30 cellular contexts compared by ENCODE assay signal in the genomic region with DNA sequence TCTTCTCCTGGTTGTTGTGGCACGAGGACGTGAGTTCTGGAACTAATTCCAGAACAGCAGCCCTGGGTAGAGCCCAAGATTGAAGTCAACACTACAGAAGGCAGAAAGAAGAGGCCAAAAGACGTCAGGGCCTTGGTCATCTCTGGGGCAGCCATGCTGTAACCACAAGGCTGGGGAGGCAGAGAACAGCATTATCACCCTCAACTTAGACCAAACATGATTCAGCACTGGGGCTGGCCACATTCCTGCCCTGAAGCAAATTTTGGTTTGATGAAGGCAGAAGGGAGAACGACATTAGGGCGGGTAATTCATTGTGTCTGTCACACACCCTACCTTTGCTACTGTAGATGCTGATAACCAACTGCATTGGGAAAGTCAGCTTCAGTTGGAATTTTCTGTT. TPM values are rescaled to one million over a fixed set of nuclear protein-coding genes. Genes with fewer than 3 reads are reported as not detected.
DNase-seq lines count a peak whose midpoint lies in the region; ATAC-seq and TF ChIP-seq lines count a peak whose summit lies in the region.
"Had no signal": no experiment of that assay in that cellular context is flagged by ENCODE, and none has a peak within 500 bp of the region (broad histone marks: within the 10 kb centered on the region; RNA-seq: fewer than 3 reads in every experiment).

No MANE protein-coding gene starts in this region.

- H3K27me3 Mint-ChIP-seq in H9 (ENCODE audit: low read depth): peaks cover 21% of the 10 kb centered on the region
- H3K27me3 Mint-ChIP-seq in CD8-positive, alpha-beta T cell (ENCODE audit: low read depth): peaks cover 44% of the 10 kb centered on the region

- no peaks in the 10 kb centered on the region for H3K36me3 ChIP-seq in CD8-positive, alpha-beta T cell (ENCODE audit: insufficient read depth, low read length)
- H3K36me3 ChIP-seq: vagina had no signal

- CTCF ChIA-PET in CD8-positive, alpha-beta T cell (lab: Charles Lee): interaction anchor here (1.1 kb wide), 1 partner anchor 12 kb away, joined by 3 read pairs; no protein-coding TSS in a partner anchor

- H3K4me2 ChIP-seq in H9 (ENCODE audit: insufficient read depth, insufficient read length, low read length): no peak overlapping the region
- H3K4me2 ChIP-seq: A549, smooth muscle cell had no signal

- H3K27me3 ChIP-seq in H9 (ENCODE audit: insufficient read depth, low read length): no peaks in the 10 kb centered on the region
- no peaks in the 10 kb centered on the region for H3K27me3 ChIP-seq in CD8-positive, alpha-beta T cell (ENCODE audit: insufficient read depth, low read length)
- H3K27me3 ChIP-seq: vagina had no signal

- H3K9ac ChIP-seq in H9 (ENCODE audit: extremely low read depth, insufficient read length, low read length): no peak overlapping the region

- H3K14ac ChIP-seq in H9 (ENCODE audit: insufficient read depth, low read length): no peak overlapping the region

- no peak overlapping the region for H2BK12ac ChIP-seq in H9 (ENCODE audit: insufficient read length, low read depth, low read length)

- H3K4me3 ChIP-seq in CD8-positive, alpha-beta T cell (ENCODE audit: low read depth, low read length): no peak overlapping the region
- H3K4me3 ChIP-seq: A549, smooth muscle cell, vagina had no signal

- H3K4me1 Mint-ChIP-seq in H9: peaks cover 0 to 3% of the 10 kb centered on the region in 2 experiments; a peak in 2 of 4 replicates
- no peaks in the 10 kb centered on the region for H3K4me1 Mint-ChIP-seq in CD8-positive, alpha-beta T cell (ENCODE audit: low read depth)
- H3K4me1 Mint-ChIP-seq: activated CD4-positive, alpha-beta T cell treated with anti-CD3 and anti-CD28 coated beads, Interleukin-2, amount 10 ng/mL, durations not matched to agents 7 days and 5 days; memory B cell; natural killer cell; T-cell had no signal

- ATAC-seq in CD8-positive, alpha-beta T cell: no peak
- ATAC-seq: T-cell had no signal

- H3K4ac ChIP-seq in H9 (ENCODE audit: low read depth, low read length): no peak overlapping the region

- intact Hi-C loops in CD8-positive, alpha-beta T cell (cut with DNase I, micrococcal nuclease): no loop called here

- H2BK15ac ChIP-seq in H9 (ENCODE audit: low read depth, low read length): no peak overlapping the region

- no peak overlapping the region for H3K23ac ChIP-seq in H9 (ENCODE audit: insufficient read length, low read depth, low read length)

- H3K4me3 Mint-ChIP-seq in H9: no peak overlapping the region
- H3K4me3 Mint-ChIP-seq in CD8-positive, alpha-beta T cell: no peak overlapping the region
- H3K4me3 Mint-ChIP-seq: activated CD4-positive, alpha-beta T cell treated with anti-CD3 and anti-CD28 coated beads, Interleukin-2, amount 10 ng/mL, durations not matched to agents 7 days and 5 days; memory B cell; natural killer cell; T-cell had no signal

- POLR2A ChIA-PET in CD8-positive, alpha-beta T cell (lab: Charles Lee): no interaction called here

- no peak overlapping the region for H3T11ph ChIP-seq in H9 (ENCODE audit: low read length)

- H3K27ac ChIP-seq in H9 (ENCODE audit: insufficient read length, low read depth, low read length): no peak overlapping the region
- no peak overlapping the region for H3K27ac ChIP-seq in CD8-positive, alpha-beta T cell (ENCODE audit: low read depth, low read length)
- H3K27ac ChIP-seq: A549, vagina had no signal

- H4K5ac ChIP-seq in H9 (ENCODE audit: insufficient read length, low read depth, low read length): peak overlapping the region; percentile 89

- H4K20me1 ChIP-seq in H9 (ENCODE audit: control insufficient read depth, insufficient read depth, insufficient read length): no peaks in the 10 kb centered on the region

- TF ChIP-seq CTCF in H9 (conservative IDR thresholded peaks at IDR 0.05): no peak
- no peak for TF ChIP-seq CTCF in CD8-positive, alpha-beta T cell (IDR thresholded peaks at IDR 0.05)

- no peak overlapping the region for H2AK5ac ChIP-seq in H9 (ENCODE audit: insufficient read length, low read length)

- no peak overlapping the region for H3K56ac ChIP-seq in H9 (ENCODE audit: insufficient read length, low read depth, low read length)

- DNase-seq in AG08395 (ENCODE audit: low spot score) (peak; percentile 65), H9 (no peak), amniotic epithelial cell (ENCODE audit: low read depth) (peak; percentile 51), foreskin melanocyte (peak; percentile 15), pons (ENCODE audit: low spot score) (no peak), kidney glomerular epithelial cell (lab: John Stamatoyannopoulos, UW) (no peak), GF-D8 (lab: John Stamatoyannopoulos, UW) (no peak)
- no peak for DNase-seq in CD8-positive, alpha-beta T cell
- DNase-seq: activated CD4-positive, alpha-beta T cell treated with anti-CD3 and anti-CD28 coated beads, Interleukin-2, amount 10 ng/mL, durations not matched to agents 7 days and 5 days; activated CD8-positive, alpha-beta memory T cell treated with anti-CD3 and anti-CD28 coated beads, Interleukin-2, amount 50 U/mL, for 4 hours; activated gamma-delta T cell; amygdala; cerebellar nuclear complex; DMS53; effector CD8-positive, alpha-beta T cell; Kasumi-1; natural killer cell; NCI-H1105 treated with DMSO at 0.1 percent for 48 hours; NCI-H510A treated with DMSO at 0.1 percent for 48 hours; Right ventricle myocardium superior; stimulated activated CD8-positive, alpha-beta memory T cell treated with anti-CD3 and anti-CD28 coated beads, Interleukin-4, amount 100 ng/mL, for 48 hours; T-cell had no signal

- no peak overlapping the region for H2BK5ac ChIP-seq in H9 (ENCODE audit: insufficient read length, low read length)

- no peak overlapping the region for H2BK120ac ChIP-seq in H9 (ENCODE audit: low read depth, low read length, poor library complexity, severe bottlenecking)

- H2AFZ ChIP-seq in H9 (ENCODE audit: low read length): no peak overlapping the region

- no peak overlapping the region for H4K8ac ChIP-seq in H9 (replicated peaks; ENCODE audit: insufficient read length, low read depth, low read length)

- H3K79me2 ChIP-seq in H9 (ENCODE audit: insufficient read depth, low read length): no peaks in the 10 kb centered on the region

- no peak overlapping the region; a peak in 1 of 7 replicates for H3K27ac Mint-ChIP-seq in H9
- H3K27ac Mint-ChIP-seq in CD8-positive, alpha-beta T cell: no peak overlapping the region
- H3K27ac Mint-ChIP-seq: activated CD4-positive, alpha-beta T cell treated with anti-CD3 and anti-CD28 coated beads, Interleukin-2, amount 10 ng/mL, durations not matched to agents 7 days and 5 days; memory B cell; natural killer cell; T-cell had no signal

- H3K18ac ChIP-seq in H9 (ENCODE audit: insufficient read length, low read depth, low read length): no peak overlapping the region

- H3K79me1 ChIP-seq in H9 (ENCODE audit: insufficient read depth, low read depth, low read length, poor library complexity, severe bottlenecking): no peaks in the 10 kb centered on the region

- no peaks in the 10 kb centered on the region for H3K23me2 ChIP-seq in H9 (ENCODE audit: insufficient read length, low read depth, low read length, poor library complexity, severe bottlenecking)

- no peaks in the 10 kb centered on the region for H3K9me3 Mint-ChIP-seq in H9
- no peaks in the 10 kb centered on the region for H3K9me3 Mint-ChIP-seq in CD8-positive, alpha-beta T cell
- H3K9me3 Mint-ChIP-seq: activated CD4-positive, alpha-beta T cell treated with anti-CD3 and anti-CD28 coated beads, Interleukin-2, amount 10 ng/mL, durations not matched to agents 7 days and 5 days; memory B cell; natural killer cell; T-cell had no signal

- WGBS in H9 (ENCODE audit: extremely low coverage, insufficient read length, low lambda C conversion rate): no CpG with 5 or more reads among the region's 5 CpGs

- H3K9me3 ChIP-seq in H9 (ENCODE audit: control insufficient read depth, low read depth, low read length): no peaks in the 10 kb centered on the region
- H3K9me3 ChIP-seq in CD8-positive, alpha-beta T cell (ENCODE audit: low read length): no peaks in the 10 kb centered on the region
- H3K9me3 ChIP-seq: vagina had no signal

- no peaks in the 10 kb centered on the region for H3K4me1 ChIP-seq in H9 (ENCODE audit: insufficient read depth, low read length)
- H3K4me1 ChIP-seq in CD8-positive, alpha-beta T cell (ENCODE audit: insufficient read depth, low read length): no peaks in the 10 kb centered on the region
- H3K4me1 ChIP-seq: vagina had no signal

- H2BK20ac ChIP-seq in H9 (ENCODE audit: low read depth, low read length, poor library complexity, severe bottlenecking): no peak overlapping the region

- H3K36me3 Mint-ChIP-seq in H9 (ENCODE audit: insufficient read depth in 1 of 3, low read depth in 3 of 3): no peaks in the 10 kb centered on the region
- H3K36me3 Mint-ChIP-seq in CD8-positive, alpha-beta T cell: no peaks in the 10 kb centered on the region
- H3K36me3 Mint-ChIP-seq: memory B cell, natural killer cell, T-cell had no signal

- no peak overlapping the region for H4K91ac ChIP-seq in H9 (ENCODE audit: insufficient read length, low read depth, low read length)

RNA-seq across cellular contexts. Expression of a gene that starts 9.7 kb away (rescaled TPM):
- total RNA-seq in H9 (2021): 0.11 TPM in 1 of 2 replicates, not detected in the other
- total RNA-seq in CD8-positive, alpha-beta T cell: not detected
- total RNA-seq: activated CD4-positive, alpha-beta T cell treated with anti-CD3 and anti-CD28 coated beads, Interleukin-2, amount 10 ng/mL, durations not matched to agents 7 days and 5 days; fibroblast of lung; HT1080; natural killer cell; Right ventricle myocardium superior had no signal

RNA-seq across cellular contexts. Expression of a gene that starts 26.7 kb away (rescaled TPM):
- total RNA-seq in H9 (2021): 0.15 and 0.35 TPM in 2 replicates
- total RNA-seq in CD8-positive, alpha-beta T cell: not detected
- total RNA-seq: activated CD4-positive, alpha-beta T cell treated with anti-CD3 and anti-CD28 coated beads, Interleukin-2, amount 10 ng/mL, durations not matched to agents 7 days and 5 days; fibroblast of lung; HT1080; natural killer cell; posterior vena cava; Right ventricle myocardium superior; smooth muscle cell; subcutaneous adipose tissue; vagina had no signal

RNA-seq across cellular contexts. Expression of a gene that starts 58.4 kb away (rescaled TPM):
- 0.86 and 1.2 TPM in 2 replicates for total RNA-seq in H9 (2021)
- under 1 TPM in 1 of 2 experiments, not detected in 1; 0.68 TPM for total RNA-seq in CD8-positive, alpha-beta T cell
- total RNA-seq: fibroblast of lung, posterior vena cava, Right ventricle myocardium superior, subcutaneous adipose tissue had no signal

Comparison
In these comparisons a context has a peak if more than half of its experiments do, and no peak if none do; other contexts are left out.
1. DNase-seq: peak in AG08395 (single experiment), amniotic epithelial cell (single experiment) and foreskin melanocyte (single experiment); none in H9 (single experiment), CD8-positive, alpha-beta T cell (0 of 7), pons (single experiment), kidney glomerular epithelial cell (single experiment) and GF-D8 (single experiment).